Comparison of ENCODE assay signal across 1 cellular context in genomic region chr9:137506702-137507171, GRCh38.
TF ChIP-seq lines count a peak whose summit lies in the region.

No MANE protein-coding gene starts in this region.

TF ChIP-seq in K562, 482 proteins besides CTCF, POLR2A, EP300 and RAD21:
- TF ChIP-seq SLC30A9 (CRISPR knock-in tag; IDR thresholded peaks at IDR 0.05) (no peak), NRF1 (conservative IDR thresholded peaks at IDR 0.05 in 1 of 2, IDR thresholded peaks at IDR 0.05 in 1 of 2) (peak; percentile 58 to 65)
